29 cellular contexts compared by ENCODE assay signal in genomic region chr18:10201226-10201625, GRCh38.
"Had no signal": no experiment of that assay in that cellular context is flagged by ENCODE, and none has a peak within 500 bp of the region (broad histone marks: within the 10 kb centered on the region; RNA-seq: fewer than 3 reads in every experiment).

No MANE protein-coding gene starts in this region.

- H2AFZ ChIP-seq: parathyroid adenoma had no signal

- FAIRE-seq: small intestine, urothelium cell line had no signal

- H3K36me3 Mint-ChIP-seq: natural killer cell treated with Interleukin-12 subunit alpha and Interleukin-12 subunit beta and Interleukin-15 and Interleukin-18, amount 100 ng/mL, for 72 hours; stimulated activated effector memory CD8-positive, alpha-beta T cell treated with anti-CD3 and anti-CD28 coated beads, Interleukin-12 subunit alpha, Interleukin-12 subunit beta, amount 100 ng/mL, for 72 hours; stimulated activated naive B cell treated with anti-CD40 and anti-IgM and Interleukin-4, amounts not matched to agents 10 μg/mL and 1 μg/mL and 100 μg/mL, for 72 hours had no signal

- H3K36me3 ChIP-seq: ovary, right lobe of liver, sigmoid colon, stomach, thoracic aorta, thyroid gland, tibial nerve, upper lobe of left lung, vagina had no signal

- H3K4me3 Mint-ChIP-seq: natural killer cell treated with Interleukin-12 subunit alpha and Interleukin-12 subunit beta and Interleukin-15 and Interleukin-18, amount 100 ng/mL, for 72 hours; neural crest cell; stimulated activated effector memory CD8-positive, alpha-beta T cell treated with anti-CD3 and anti-CD28 coated beads, Interleukin-12 subunit alpha, Interleukin-12 subunit beta, amount 100 ng/mL, for 72 hours; stimulated activated naive B cell treated with anti-CD40 and anti-IgM and Interleukin-4, amounts not matched to agents 10 μg/mL and 1 μg/mL and 100 μg/mL, for 72 hours; stimulated activated naive CD8-positive, alpha-beta T cell treated with anti-CD3 and anti-CD28 coated beads, Interleukin-15, Interleukin-2, amounts not matched to agents 100 ng/mL and 50 ng/mL, for 24 hours had no signal

- H3K4me1 Mint-ChIP-seq: stimulated activated effector memory CD8-positive, alpha-beta T cell treated with anti-CD3 and anti-CD28 coated beads, Interleukin-12 subunit alpha, Interleukin-12 subunit beta, amount 100 ng/mL, for 72 hours had no signal

- H3K9ac ChIP-seq: parathyroid adenoma had no signal

- H3K79me2 ChIP-seq: parathyroid adenoma had no signal

- H3K27me3 Mint-ChIP-seq: stimulated activated naive B cell treated with anti-CD40 and anti-IgM and Interleukin-4, amounts not matched to agents 10 μg/mL and 1 μg/mL and 100 μg/mL, for 72 hours had no signal

- H3K27ac Mint-ChIP-seq: natural killer cell treated with Interleukin-12 subunit alpha and Interleukin-12 subunit beta and Interleukin-15 and Interleukin-18, amount 100 ng/mL, for 72 hours; nephron progenitor cell; progenitor cell of endocrine pancreas; stimulated activated effector memory CD8-positive, alpha-beta T cell treated with anti-CD3 and anti-CD28 coated beads, Interleukin-12 subunit alpha, Interleukin-12 subunit beta, amount 100 ng/mL, for 72 hours; stimulated activated naive CD8-positive, alpha-beta T cell treated with anti-CD3 and anti-CD28 coated beads, Interleukin-15, Interleukin-2, amounts not matched to agents 100 ng/mL and 50 ng/mL, for 24 hours had no signal

- H3K4me3 ChIP-seq: ovary, psoas muscle, right lobe of liver, sigmoid colon, stomach, thoracic aorta, thyroid gland, tibial nerve, upper lobe of left lung, vagina had no signal

- H3K27me3 ChIP-seq: ovary, right lobe of liver, sigmoid colon, stomach, thyroid gland, tibial nerve, upper lobe of left lung, vagina had no signal

- DNase-seq: nephron progenitor cell; occipital lobe; ovary; posterior cingulate gyrus; psoas muscle; right cardiac atrium; right lobe of liver; sigmoid colon; small intestine; stimulated activated CD4-positive, alpha-beta T cell treated with anti-CD3 and anti-CD28 coated beads, Interleukin-15, amount 100 ng/mL, for 24 hours; stimulated activated CD4-positive, alpha-beta T cell treated with anti-CD3 and anti-CD28 coated beads, Interleukin-2, amount 100 ng/mL, for 24 hours; stimulated activated CD4-positive, alpha-beta T cell treated with anti-CD3 and anti-CD28 coated beads, Interleukin-2, amount 100 ng/mL, for 48 hours; stimulated activated CD4-positive, alpha-beta T cell treated with anti-CD3 and anti-CD28 coated beads, Interleukin-4, amount 100 ng/mL, for 24 hours; stimulated activated naive B cell treated with anti-CD40 and anti-IgM and Interleukin-4, amounts not matched to agents 10 μg/mL and 1 μg/mL and 100 μg/mL, for 72 hours; stimulated activated naive CD4-positive, alpha-beta T cell treated with Interleukin-2 at 50 U/mL for 16 hours; stomach; thyroid gland; trophoblast cell; upper lobe of left lung had no signal

- H3K9me3 Mint-ChIP-seq: natural killer cell treated with Interleukin-12 subunit alpha and Interleukin-12 subunit beta and Interleukin-15 and Interleukin-18, amount 100 ng/mL, for 72 hours; nephron progenitor cell; neural crest cell; stimulated activated naive CD8-positive, alpha-beta T cell treated with anti-CD3 and anti-CD28 coated beads, Interleukin-15, Interleukin-2, amounts not matched to agents 100 ng/mL and 50 ng/mL, for 24 hours had no signal

- ATAC-seq: psoas muscle; right cardiac atrium; stimulated activated effector memory CD8-positive, alpha-beta T cell treated with anti-CD3 and anti-CD28 coated beads, Interleukin-12 subunit alpha, Interleukin-12 subunit beta, amount 100 ng/mL, for 72 hours; stimulated activated naive B cell treated with anti-CD40 and anti-IgM and Interleukin-4, amounts not matched to agents 10 μg/mL and 1 μg/mL and 100 μg/mL, for 72 hours had no signal

- H3K4me1 ChIP-seq: parathyroid adenoma, psoas muscle, right lobe of liver, sigmoid colon, thyroid gland, vagina had no signal

- H3K9me3 ChIP-seq: ovary, psoas muscle, right lobe of liver, sigmoid colon, stomach, thoracic aorta, thyroid gland, tibial nerve, upper lobe of left lung, vagina had no signal

- H3K27ac ChIP-seq: ovary, parathyroid adenoma, psoas muscle, right lobe of liver, sigmoid colon, stomach, thoracic aorta, thyroid gland, tibial nerve, upper lobe of left lung, vagina had no signal
